22 cellular contexts compared by ENCODE assay signal in the genomic region with DNA sequence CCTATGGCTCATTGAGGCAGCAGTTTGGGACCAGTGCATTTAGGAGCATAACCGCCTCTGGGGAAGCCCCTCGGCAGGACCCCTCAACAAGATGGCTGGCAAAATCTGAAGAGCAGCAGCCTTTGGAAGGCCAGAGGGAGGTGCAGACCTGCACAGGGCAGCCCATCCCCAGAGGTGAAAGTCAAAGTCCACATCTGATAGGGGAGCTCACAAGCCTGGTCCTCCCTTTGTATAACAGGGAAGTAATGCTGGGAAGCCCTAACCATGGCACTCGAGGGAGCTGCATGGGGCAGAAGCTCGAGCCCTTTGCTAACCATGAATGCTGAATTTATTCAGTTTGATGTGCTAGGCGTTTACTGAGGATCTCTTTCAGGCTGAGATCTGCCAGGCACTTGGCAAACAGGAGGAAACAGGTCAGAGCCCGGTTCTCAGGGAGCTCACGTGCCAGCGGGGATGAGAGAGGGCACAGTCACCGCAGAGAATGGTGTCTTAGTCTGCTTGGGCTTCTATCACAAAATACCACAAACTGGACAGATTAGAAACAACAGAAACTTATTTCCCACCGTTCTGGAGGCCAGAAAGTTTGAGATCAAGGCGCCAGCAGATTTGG.
"Had no signal": no experiment of that assay in that cellular context is flagged by ENCODE, and none has a peak within 500 bp of the region (broad histone marks: within the 10 kb centered on the region; RNA-seq: fewer than 3 reads in every experiment).

No MANE protein-coding gene starts in this region.

- ATAC-seq: left cardiac atrium; left ventricle myocardium superior; stimulated activated naive B cell treated with anti-CD40 and anti-IgM and Interleukin-4, amounts not matched to agents 10 μg/mL and 1 μg/mL and 100 μg/mL, for 72 hours had no signal

- DNase-seq: activated CD4-positive, alpha-beta T cell treated with anti-CD3 and anti-CD28 coated beads for 4 hours; activated CD4-positive, alpha-beta T cell treated with anti-CD3 and anti-CD28 coated beads, Interleukin-2, amount 50 U/mL, for 4 hours; activated effector memory CD4-positive, alpha-beta T cell treated with Interleukin-2 at 50 U/mL for 16 hours; activated naive CD4-positive, alpha-beta T cell treated with Interleukin-2 at 50 U/mL for 16 hours; aorta; effector CD8-positive, alpha-beta T cell; esophagus squamous epithelium; hippocampal formation; left cardiac atrium; left ventricle myocardium superior; ovary; retina; sigmoid colon; stimulated activated CD4-positive, alpha-beta T cell treated with anti-CD3 and anti-CD28 coated beads, Interleukin-15, amount 100 ng/mL, for 24 hours; stimulated activated CD4-positive, alpha-beta T cell treated with anti-CD3 and anti-CD28 coated beads, Interleukin-2, amount 100 ng/mL, for 24 hours; stimulated activated naive B cell treated with anti-CD40 and anti-IgM and Interleukin-4, amounts not matched to agents 10 μg/mL and 1 μg/mL and 100 μg/mL, for 72 hours; stomach; tibial artery had no signal

- H3K36me3 ChIP-seq: esophagus squamous epithelium, neutrophil, ovary, prostate gland, sigmoid colon, stomach, tibial artery had no signal

- H3K27me3 ChIP-seq: ovary, tibial artery had no signal

- H3K4me2 ChIP-seq: smooth muscle cell had no signal

- H3K9me3 ChIP-seq: esophagus squamous epithelium, neutrophil, ovary, prostate gland, sigmoid colon, stomach, tibial artery had no signal

- H3K27ac ChIP-seq: epithelial cell of prostate, esophagus squamous epithelium, neutrophil, ovary, prostate gland, sigmoid colon, stomach, tibial artery had no signal

- H3K4me3 ChIP-seq: esophagus squamous epithelium, ovary, prostate gland, sigmoid colon, smooth muscle cell, stomach, tibial artery had no signal

- H3K4me1 ChIP-seq: esophagus squamous epithelium, prostate gland, sigmoid colon, stomach, tibial artery had no signal
